In the genomic region with DNA sequence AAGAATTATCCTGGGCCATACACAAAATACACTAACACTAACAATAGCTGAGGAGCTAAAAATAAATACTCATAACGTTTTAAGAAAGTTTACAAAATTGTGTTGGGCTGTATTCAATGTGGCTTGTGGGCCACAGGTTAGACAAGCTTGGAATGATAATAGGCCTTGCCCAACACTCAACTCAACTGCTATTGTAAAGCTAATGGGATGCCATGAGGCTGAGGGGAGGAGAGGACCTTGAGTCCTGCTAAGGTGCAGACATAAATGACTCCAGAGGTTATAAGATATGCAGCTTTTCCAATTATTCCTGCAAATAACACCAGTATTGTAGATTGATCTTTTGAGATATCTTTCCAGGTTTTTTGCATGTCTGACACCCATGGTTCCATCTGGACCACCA, we compare ENCODE assay signal across 28 cellular contexts.
"Had no signal": no experiment of that assay in that cellular context is flagged by ENCODE, and none has a peak within 500 bp of the region (broad histone marks: within the 10 kb centered on the region; RNA-seq: fewer than 3 reads in every experiment).

No MANE protein-coding gene starts in this region.

- H3K9me3 ChIP-seq: stomach, suprapubic skin, testis, thoracic aorta, thyroid gland, tibial artery, tibial nerve, transverse colon, upper lobe of left lung, upper lobe of right lung, uterus, vagina had no signal

- ATAC-seq: stimulated activated effector memory CD8-positive, alpha-beta T cell treated with anti-CD3 and anti-CD28 coated beads, Interleukin-12 subunit alpha, Interleukin-12 subunit beta, amount 100 ng/mL, for 72 hours; stimulated activated memory B cell treated with anti-CD40 and anti-IgM and Interleukin-4, amounts not matched to agents 10 μg/mL and 1 μg/mL and 100 μg/mL, for 72 hours; stimulated activated naive B cell treated with anti-CD40 and anti-IgM and Interleukin-4, amounts not matched to agents 10 μg/mL and 1 μg/mL and 100 μg/mL, for 72 hours; stimulated activated naive CD8-positive, alpha-beta T cell treated with anti-CD3 and anti-CD28 coated beads, Interleukin-15, amount 100 ng/mL, for 72 hours; stimulated activated naive CD8-positive, alpha-beta T cell treated with anti-CD3 and anti-CD28 coated beads, Interleukin-15, Interleukin-2, amounts not matched to agents 100 U/mL and 50 U/mL, for 24 hours; upper lobe of right lung had no signal

- H3K36me3 ChIP-seq: stomach, suprapubic skin, thoracic aorta, thyroid gland, tibial artery, tibial nerve, transverse colon, upper lobe of left lung, upper lobe of right lung, uterus, vagina had no signal

- H3K4me1 Mint-ChIP-seq: stimulated activated effector memory CD8-positive, alpha-beta T cell treated with anti-CD3 and anti-CD28 coated beads, Interleukin-12 subunit alpha, Interleukin-12 subunit beta, amount 100 ng/mL, for 72 hours; stimulated activated memory B cell treated with anti-CD40 and anti-IgM and Interleukin-4, amounts not matched to agents 10 μg/mL and 1 μg/mL and 100 μg/mL, for 72 hours; stimulated activated naive B cell treated with anti-CD40 and anti-IgM and Interleukin-4, amounts not matched to agents 10 μg/mL and 1 μg/mL and 100 μg/mL, for 72 hours; stimulated activated naive CD8-positive, alpha-beta T cell treated with anti-CD3 and anti-CD28 coated beads, Interleukin-15, amount 100 ng/mL, for 72 hours had no signal

- H3K9me3 Mint-ChIP-seq: stimulated activated effector memory CD8-positive, alpha-beta T cell treated with anti-CD3 and anti-CD28 coated beads, Interleukin-12 subunit alpha, Interleukin-12 subunit beta, amount 100 ng/mL, for 72 hours; stimulated activated memory B cell treated with anti-CD40 and anti-IgM and Interleukin-4, amounts not matched to agents 10 μg/mL and 1 μg/mL and 100 μg/mL, for 72 hours; stimulated activated naive B cell treated with anti-CD40 and anti-IgM and Interleukin-4, amounts not matched to agents 10 μg/mL and 1 μg/mL and 100 μg/mL, for 72 hours; stimulated activated naive CD8-positive, alpha-beta T cell treated with anti-CD3 and anti-CD28 coated beads, Interleukin-15, amount 100 ng/mL, for 72 hours; stimulated activated naive CD8-positive, alpha-beta T cell treated with anti-CD3 and anti-CD28 coated beads, Interleukin-15, Interleukin-2, amounts not matched to agents 100 ng/mL and 50 ng/mL, for 24 hours; type B pancreatic cell had no signal

- H3K27me3 Mint-ChIP-seq: type B pancreatic cell had no signal

- H3K27ac ChIP-seq: stomach, suprapubic skin, testis, thoracic aorta, thyroid gland, tibial artery, tibial nerve, transverse colon, upper lobe of left lung, upper lobe of right lung, uterus, vagina had no signal

- H3K27ac Mint-ChIP-seq: stimulated activated effector memory CD8-positive, alpha-beta T cell treated with anti-CD3 and anti-CD28 coated beads, Interleukin-12 subunit alpha, Interleukin-12 subunit beta, amount 100 ng/mL, for 72 hours; stimulated activated memory B cell treated with anti-CD40 and anti-IgM and Interleukin-4, amounts not matched to agents 10 μg/mL and 1 μg/mL and 100 μg/mL, for 72 hours; stimulated activated naive B cell treated with anti-CD40 and anti-IgM and Interleukin-4, amounts not matched to agents 10 μg/mL and 1 μg/mL and 100 μg/mL, for 72 hours; stimulated activated naive CD8-positive, alpha-beta T cell treated with anti-CD3 and anti-CD28 coated beads, Interleukin-15, amount 100 ng/mL, for 72 hours; stimulated activated naive CD8-positive, alpha-beta T cell treated with anti-CD3 and anti-CD28 coated beads, Interleukin-15, Interleukin-2, amounts not matched to agents 100 ng/mL and 50 ng/mL, for 24 hours; type B pancreatic cell had no signal

- H3K4me3 ChIP-seq: stomach, suprapubic skin, testis, thoracic aorta, thyroid gland, tibial artery, tibial nerve, transverse colon, upper lobe of left lung, upper lobe of right lung, uterus, vagina had no signal

- H3K27me3 ChIP-seq: stomach, suprapubic skin, testis, thyroid gland, tibial artery, tibial nerve, transverse colon, upper lobe of left lung, upper lobe of right lung, uterus, vagina had no signal

- H3K4me1 ChIP-seq: stomach, suprapubic skin, testis, thyroid gland, tibial artery, tibial nerve, transverse colon, upper lobe of left lung, upper lobe of right lung, uterus, vagina had no signal

- DNase-seq: stimulated activated CD4-positive, alpha-beta T cell treated with anti-CD3 and anti-CD28 coated beads, Interleukin-2, amount 100 ng/mL, for 48 hours; stimulated activated CD4-positive, alpha-beta T cell treated with anti-CD3 and anti-CD28 coated beads, Interleukin-4, amount 100 ng/mL, for 1 hour; stimulated activated CD4-positive, alpha-beta T cell treated with anti-CD3 and anti-CD28 coated beads, Interleukin-4, amount 100 ng/mL, for 24 hours; stimulated activated CD4-positive, alpha-beta T cell treated with anti-CD3 and anti-CD28 coated beads, Interleukin-4, amount 100 ng/mL, for 4 hours; stimulated activated CD8-positive, alpha-beta memory T cell treated with anti-CD3 and anti-CD28 coated beads, Interleukin-4, amount 100 ng/mL, for 48 hours; stimulated activated naive B cell treated with anti-CD40 and anti-IgM and Interleukin-4, amounts not matched to agents 10 μg/mL and 1 μg/mL and 100 μg/mL, for 72 hours; stimulated activated naive CD4-positive, alpha-beta T cell; stimulated activated naive CD4-positive, alpha-beta T cell treated with Interleukin-2 at 50 U/mL for 16 hours; stimulated activated naive CD8-positive, alpha-beta T cell treated with anti-CD3 and anti-CD28 coated beads, Interleukin-15, amount 100 ng/mL, for 72 hours; stimulated activated naive CD8-positive, alpha-beta T cell treated with anti-CD3 and anti-CD28 coated beads, Interleukin-15, Interleukin-2, amounts not matched to agents 100 U/mL and 50 U/mL, for 24 hours; stomach; substantia nigra; testis; thyroid gland; tibial artery; transverse colon; trophoblast cell; upper lobe of left lung; upper lobe of right lung; uterus had no signal

- H3K4me3 Mint-ChIP-seq: stimulated activated effector memory CD8-positive, alpha-beta T cell treated with anti-CD3 and anti-CD28 coated beads, Interleukin-12 subunit alpha, Interleukin-12 subunit beta, amount 100 ng/mL, for 72 hours; stimulated activated memory B cell treated with anti-CD40 and anti-IgM and Interleukin-4, amounts not matched to agents 10 μg/mL and 1 μg/mL and 100 μg/mL, for 72 hours; stimulated activated naive B cell treated with anti-CD40 and anti-IgM and Interleukin-4, amounts not matched to agents 10 μg/mL and 1 μg/mL and 100 μg/mL, for 72 hours; stimulated activated naive CD8-positive, alpha-beta T cell treated with anti-CD3 and anti-CD28 coated beads, Interleukin-15, amount 100 ng/mL, for 72 hours; stimulated activated naive CD8-positive, alpha-beta T cell treated with anti-CD3 and anti-CD28 coated beads, Interleukin-15, Interleukin-2, amounts not matched to agents 100 ng/mL and 50 ng/mL, for 24 hours; type B pancreatic cell had no signal

- H3K36me3 Mint-ChIP-seq: stimulated activated effector memory CD8-positive, alpha-beta T cell treated with anti-CD3 and anti-CD28 coated beads, Interleukin-12 subunit alpha, Interleukin-12 subunit beta, amount 100 ng/mL, for 72 hours; stimulated activated memory B cell treated with anti-CD40 and anti-IgM and Interleukin-4, amounts not matched to agents 10 μg/mL and 1 μg/mL and 100 μg/mL, for 72 hours; stimulated activated naive B cell treated with anti-CD40 and anti-IgM and Interleukin-4, amounts not matched to agents 10 μg/mL and 1 μg/mL and 100 μg/mL, for 72 hours; type B pancreatic cell had no signal
